Comparison of ENCODE assay signal across 7 cellular contexts in the genomic region with DNA sequence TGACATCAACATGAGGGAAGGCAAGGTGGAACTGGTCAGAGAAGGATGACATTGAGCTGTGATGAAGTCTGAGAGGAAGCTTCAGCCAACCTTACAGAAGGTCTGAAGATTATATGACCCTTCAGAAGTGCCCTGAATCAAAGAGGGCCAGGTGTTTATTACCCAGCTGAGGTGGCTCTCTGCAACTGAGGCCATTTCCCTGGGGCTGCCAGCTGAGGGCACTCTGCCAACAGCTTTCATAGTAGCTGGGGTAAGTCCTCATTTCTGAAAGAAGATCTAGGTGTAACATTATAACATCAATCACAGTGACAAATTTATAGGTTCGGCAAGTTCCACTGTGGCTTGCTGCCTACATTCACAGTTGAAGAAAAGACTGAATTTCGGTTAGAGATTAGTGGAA. TPM values are rescaled to one million over a fixed set of nuclear protein-coding genes. Genes with fewer than 3 reads are reported as not detected.
"Had no signal": no experiment of that assay in that cellular context is flagged by ENCODE, and none has a peak within 500 bp of the region (broad histone marks: within the 10 kb centered on the region; RNA-seq: fewer than 3 reads in every experiment).

No MANE protein-coding gene starts in this region.

RNA-seq across cellular contexts. Expression of a gene that starts 37.2 kb away (rescaled TPM):
- total RNA-seq: dermis microvascular lymphatic vessel endothelial cell, fibroblast of lung, left ventricle myocardium inferior, lower lobe of right lung, sigmoid colon, thoracic aorta, urinary bladder had no signal
- polyA plus RNA-seq: fibroblast of lung had no signal
